In the genomic region with DNA sequence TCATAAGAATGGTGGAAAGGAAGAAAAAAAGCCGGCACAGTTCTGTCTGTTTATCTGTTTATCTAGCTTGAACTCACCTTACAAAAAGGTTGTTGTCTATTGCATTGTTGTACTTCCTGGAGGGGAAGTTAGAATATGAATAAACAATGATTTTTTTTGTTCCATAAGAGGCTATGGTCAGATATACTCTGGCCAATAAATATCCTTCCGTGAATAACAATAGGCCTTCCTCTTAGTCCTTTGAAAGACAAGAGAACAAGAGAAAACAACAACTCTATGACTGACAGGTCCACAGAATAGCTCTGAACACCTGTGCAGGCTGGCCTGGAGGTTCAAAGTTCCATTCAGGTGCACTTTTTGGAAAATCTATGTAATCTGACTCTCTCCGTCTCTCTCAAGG, we compare ENCODE assay signal across 1 cellular context.
TF ChIP-seq lines count a peak whose summit lies in the region.

No MANE protein-coding gene starts in this region.

TF ChIP-seq in K562, 482 proteins besides CTCF, POLR2A, EP300 and RAD21 (continued from another document):
- TF ChIP-seq, protein P1, sequence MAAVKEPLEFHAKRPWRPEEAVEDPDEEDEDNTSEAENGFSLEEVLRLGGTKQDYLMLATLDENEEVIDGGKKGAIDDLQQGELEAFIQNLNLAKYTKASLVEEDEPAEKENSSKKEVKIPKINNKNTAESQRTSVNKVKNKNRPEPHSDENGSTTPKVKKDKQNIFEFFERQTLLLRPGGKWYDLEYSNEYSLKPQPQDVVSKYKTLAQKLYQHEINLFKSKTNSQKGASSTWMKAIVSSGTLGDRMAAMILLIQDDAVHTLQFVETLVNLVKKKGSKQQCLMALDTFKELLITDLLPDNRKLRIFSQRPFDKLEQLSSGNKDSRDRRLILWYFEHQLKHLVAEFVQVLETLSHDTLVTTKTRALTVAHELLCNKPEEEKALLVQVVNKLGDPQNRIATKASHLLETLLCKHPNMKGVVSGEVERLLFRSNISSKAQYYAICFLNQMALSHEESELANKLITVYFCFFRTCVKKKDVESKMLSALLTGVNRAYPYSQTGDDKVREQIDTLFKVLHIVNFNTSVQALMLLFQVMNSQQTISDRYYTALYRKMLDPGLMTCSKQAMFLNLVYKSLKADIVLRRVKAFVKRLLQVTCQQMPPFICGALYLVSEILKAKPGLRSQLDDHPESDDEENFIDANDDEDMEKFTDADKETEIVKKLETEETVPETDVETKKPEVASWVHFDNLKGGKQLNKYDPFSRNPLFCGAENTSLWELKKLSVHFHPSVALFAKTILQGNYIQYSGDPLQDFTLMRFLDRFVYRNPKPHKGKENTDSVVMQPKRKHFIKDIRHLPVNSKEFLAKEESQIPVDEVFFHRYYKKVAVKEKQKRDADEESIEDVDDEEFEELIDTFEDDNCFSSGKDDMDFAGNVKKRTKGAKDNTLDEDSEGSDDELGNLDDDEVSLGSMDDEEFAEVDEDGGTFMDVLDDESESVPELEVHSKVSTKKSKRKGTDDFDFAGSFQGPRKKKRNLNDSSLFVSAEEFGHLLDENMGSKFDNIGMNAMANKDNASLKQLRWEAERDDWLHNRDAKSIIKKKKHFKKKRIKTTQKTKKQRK (IDR thresholded peaks at IDR 0.05; ENCODE audit: borderline replicate concordance, low read depth, low read length), result no peak
- TF ChIP-seq, protein P2, sequence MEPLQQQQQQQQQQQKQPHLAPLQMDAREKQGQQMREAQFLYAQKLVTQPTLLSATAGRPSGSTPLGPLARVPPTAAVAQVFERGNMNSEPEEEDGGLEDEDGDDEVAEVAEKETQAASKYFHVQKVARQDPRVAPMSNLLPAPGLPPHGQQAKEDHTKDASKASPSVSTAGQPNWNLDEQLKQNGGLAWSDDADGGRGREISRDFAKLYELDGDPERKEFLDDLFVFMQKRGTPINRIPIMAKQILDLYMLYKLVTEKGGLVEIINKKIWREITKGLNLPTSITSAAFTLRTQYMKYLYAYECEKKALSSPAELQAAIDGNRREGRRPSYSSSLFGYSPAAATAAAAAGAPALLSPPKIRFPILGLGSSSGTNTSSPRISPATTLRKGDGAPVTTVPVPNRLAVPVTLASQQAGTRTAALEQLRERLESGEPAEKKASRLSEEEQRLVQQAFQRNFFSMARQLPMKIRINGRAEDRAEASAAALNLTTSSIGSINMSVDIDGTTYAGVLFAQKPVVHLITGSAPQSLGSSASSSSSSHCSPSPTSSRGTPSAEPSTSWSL (CRISPR knock-in tag; IDR thresholded peaks at IDR 0.05; ENCODE audit: borderline replicate concordance), result no peak
- TF ChIP-seq ZNF589 (CRISPR knock-in tag; IDR thresholded peaks at IDR 0.05; ENCODE audit: low read depth) (no peak), RBM15 (IDR thresholded peaks at IDR 0.05; ENCODE audit: insufficient read depth, low read length) (no peak), ZKSCAN3 (CRISPR knock-in tag; IDR thresholded peaks at IDR 0.05) (no peak), ARID2 (IDR thresholded peaks at IDR 0.05) (no peak), KDM2B (CRISPR knock-in tag; IDR thresholded peaks at IDR 0.05) (no peak), NCOA2 (IDR thresholded peaks at IDR 0.05; ENCODE audit: partially characterized antibody in 2 of 2) (no peak)
- TF ChIP-seq, protein P3, sequence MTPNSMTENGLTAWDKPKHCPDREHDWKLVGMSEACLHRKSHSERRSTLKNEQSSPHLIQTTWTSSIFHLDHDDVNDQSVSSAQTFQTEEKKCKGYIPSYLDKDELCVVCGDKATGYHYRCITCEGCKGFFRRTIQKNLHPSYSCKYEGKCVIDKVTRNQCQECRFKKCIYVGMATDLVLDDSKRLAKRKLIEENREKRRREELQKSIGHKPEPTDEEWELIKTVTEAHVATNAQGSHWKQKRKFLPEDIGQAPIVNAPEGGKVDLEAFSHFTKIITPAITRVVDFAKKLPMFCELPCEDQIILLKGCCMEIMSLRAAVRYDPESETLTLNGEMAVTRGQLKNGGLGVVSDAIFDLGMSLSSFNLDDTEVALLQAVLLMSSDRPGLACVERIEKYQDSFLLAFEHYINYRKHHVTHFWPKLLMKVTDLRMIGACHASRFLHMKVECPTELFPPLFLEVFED (CRISPR knock-in tag; conservative IDR thresholded peaks at IDR 0.05), result no peak
- TF ChIP-seq, protein P4, sequence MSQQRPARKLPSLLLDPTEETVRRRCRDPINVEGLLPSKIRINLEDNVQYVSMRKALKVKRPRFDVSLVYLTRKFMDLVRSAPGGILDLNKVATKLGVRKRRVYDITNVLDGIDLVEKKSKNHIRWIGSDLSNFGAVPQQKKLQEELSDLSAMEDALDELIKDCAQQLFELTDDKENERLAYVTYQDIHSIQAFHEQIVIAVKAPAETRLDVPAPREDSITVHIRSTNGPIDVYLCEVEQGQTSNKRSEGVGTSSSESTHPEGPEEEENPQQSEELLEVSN (IDR thresholded peaks at IDR 0.05; ENCODE audit: borderline replicate concordance in 1 of 2, extremely low read depth in 1 of 2, insufficient read depth in 1 of 2, insufficient read length in 1 of 2, low read depth in 1 of 2, low read length in 1 of 2, poor library complexity in 1 of 2, severe bottlenecking in 1 of 2), result no peak
- TF ChIP-seq, protein P5, sequence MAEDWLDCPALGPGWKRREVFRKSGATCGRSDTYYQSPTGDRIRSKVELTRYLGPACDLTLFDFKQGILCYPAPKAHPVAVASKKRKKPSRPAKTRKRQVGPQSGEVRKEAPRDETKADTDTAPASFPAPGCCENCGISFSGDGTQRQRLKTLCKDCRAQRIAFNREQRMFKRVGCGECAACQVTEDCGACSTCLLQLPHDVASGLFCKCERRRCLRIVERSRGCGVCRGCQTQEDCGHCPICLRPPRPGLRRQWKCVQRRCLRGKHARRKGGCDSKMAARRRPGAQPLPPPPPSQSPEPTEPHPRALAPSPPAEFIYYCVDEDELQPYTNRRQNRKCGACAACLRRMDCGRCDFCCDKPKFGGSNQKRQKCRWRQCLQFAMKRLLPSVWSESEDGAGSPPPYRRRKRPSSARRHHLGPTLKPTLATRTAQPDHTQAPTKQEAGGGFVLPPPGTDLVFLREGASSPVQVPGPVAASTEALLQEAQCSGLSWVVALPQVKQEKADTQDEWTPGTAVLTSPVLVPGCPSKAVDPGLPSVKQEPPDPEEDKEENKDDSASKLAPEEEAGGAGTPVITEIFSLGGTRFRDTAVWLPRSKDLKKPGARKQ (CRISPR knock-in tag; IDR thresholded peaks at IDR 0.05), result no peak
- TF ChIP-seq, protein P6, sequence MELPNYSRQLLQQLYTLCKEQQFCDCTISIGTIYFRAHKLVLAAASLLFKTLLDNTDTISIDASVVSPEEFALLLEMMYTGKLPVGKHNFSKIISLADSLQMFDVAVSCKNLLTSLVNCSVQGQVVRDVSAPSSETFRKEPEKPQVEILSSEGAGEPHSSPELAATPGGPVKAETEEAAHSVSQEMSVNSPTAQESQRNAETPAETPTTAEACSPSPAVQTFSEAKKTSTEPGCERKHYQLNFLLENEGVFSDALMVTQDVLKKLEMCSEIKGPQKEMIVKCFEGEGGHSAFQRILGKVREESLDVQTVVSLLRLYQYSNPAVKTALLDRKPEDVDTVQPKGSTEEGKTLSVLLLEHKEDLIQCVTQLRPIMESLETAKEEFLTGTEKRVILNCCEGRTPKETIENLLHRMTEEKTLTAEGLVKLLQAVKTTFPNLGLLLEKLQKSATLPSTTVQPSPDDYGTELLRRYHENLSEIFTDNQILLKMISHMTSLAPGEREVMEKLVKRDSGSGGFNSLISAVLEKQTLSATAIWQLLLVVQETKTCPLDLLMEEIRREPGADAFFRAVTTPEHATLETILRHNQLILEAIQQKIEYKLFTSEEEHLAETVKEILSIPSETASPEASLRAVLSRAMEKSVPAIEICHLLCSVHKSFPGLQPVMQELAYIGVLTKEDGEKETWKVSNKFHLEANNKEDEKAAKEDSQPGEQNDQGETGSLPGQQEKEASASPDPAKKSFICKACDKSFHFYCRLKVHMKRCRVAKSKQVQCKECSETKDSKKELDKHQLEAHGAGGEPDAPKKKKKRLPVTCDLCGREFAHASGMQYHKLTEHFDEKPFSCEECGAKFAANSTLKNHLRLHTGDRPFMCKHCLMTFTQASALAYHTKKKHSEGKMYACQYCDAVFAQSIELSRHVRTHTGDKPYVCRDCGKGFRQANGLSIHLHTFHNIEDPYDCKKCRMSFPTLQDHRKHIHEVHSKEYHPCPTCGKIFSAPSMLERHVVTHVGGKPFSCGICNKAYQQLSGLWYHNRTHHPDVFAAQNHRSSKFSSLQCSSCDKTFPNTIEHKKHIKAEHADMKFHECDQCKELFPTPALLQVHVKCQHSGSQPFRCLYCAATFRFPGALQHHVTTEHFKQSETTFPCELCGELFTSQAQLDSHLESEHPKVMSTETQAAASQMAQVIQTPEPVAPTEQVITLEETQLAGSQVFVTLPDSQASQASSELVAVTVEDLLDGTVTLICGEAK (IDR thresholded peaks at IDR 0.05), result no peak
- TF ChIP-seq, protein P6 (CRISPR knock-in tag; IDR thresholded peaks at IDR 0.05), result no peak
- TF ChIP-seq, protein P7, sequence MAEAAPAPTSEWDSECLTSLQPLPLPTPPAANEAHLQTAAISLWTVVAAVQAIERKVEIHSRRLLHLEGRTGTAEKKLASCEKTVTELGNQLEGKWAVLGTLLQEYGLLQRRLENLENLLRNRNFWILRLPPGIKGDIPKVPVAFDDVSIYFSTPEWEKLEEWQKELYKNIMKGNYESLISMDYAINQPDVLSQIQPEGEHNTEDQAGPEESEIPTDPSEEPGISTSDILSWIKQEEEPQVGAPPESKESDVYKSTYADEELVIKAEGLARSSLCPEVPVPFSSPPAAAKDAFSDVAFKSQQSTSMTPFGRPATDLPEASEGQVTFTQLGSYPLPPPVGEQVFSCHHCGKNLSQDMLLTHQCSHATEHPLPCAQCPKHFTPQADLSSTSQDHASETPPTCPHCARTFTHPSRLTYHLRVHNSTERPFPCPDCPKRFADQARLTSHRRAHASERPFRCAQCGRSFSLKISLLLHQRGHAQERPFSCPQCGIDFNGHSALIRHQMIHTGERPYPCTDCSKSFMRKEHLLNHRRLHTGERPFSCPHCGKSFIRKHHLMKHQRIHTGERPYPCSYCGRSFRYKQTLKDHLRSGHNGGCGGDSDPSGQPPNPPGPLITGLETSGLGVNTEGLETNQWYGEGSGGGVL (CRISPR knock-in tag; IDR thresholded peaks at IDR 0.05), result no peak
